ENCODE assay signal across 1 cellular context in genomic region chr6:106512048-106512957, GRCh38.
TF ChIP-seq lines count a peak whose summit lies in the region.

No MANE protein-coding gene starts in this region.

TF ChIP-seq in HepG2, 621 proteins besides CTCF, POLR2A, EP300 and RAD21 (continued from another document and continues in another):
- TF ChIP-seq DZIP1 (CRISPR knock-in tag; IDR thresholded peaks at IDR 0.05) = no peak; the same call in 1 of the 2 replicates
- TF ChIP-seq SAFB2 (CRISPR knock-in tag; IDR thresholded peaks at IDR 0.05; ENCODE audit: borderline replicate concordance, low read depth) = no peak
- no peak for TF ChIP-seq HMGXB3 (CRISPR knock-in tag; IDR thresholded peaks at IDR 0.05; ENCODE audit: borderline replicate concordance)
- no peak for TF ChIP-seq BRF2 (CRISPR knock-in tag; IDR thresholded peaks at IDR 0.05)
- no peak for TF ChIP-seq ZNF790 (CRISPR knock-in tag; IDR thresholded peaks at IDR 0.05; ENCODE audit: borderline replicate concordance)
- TF ChIP-seq POLR2G (IDR thresholded peaks at IDR 0.05; ENCODE audit: low read depth, low read length) = peak; percentile 62
- no peak for TF ChIP-seq ZNF674 (CRISPR knock-in tag; IDR thresholded peaks at IDR 0.05; ENCODE audit: low read depth)
- TF ChIP-seq FOXK2 (IDR thresholded peaks at IDR 0.05) = no peak
- TF ChIP-seq ZNF20 (CRISPR knock-in tag; IDR thresholded peaks at IDR 0.05) = peak; percentile 77; the same call in 1 of the 2 replicates
- no peak for TF ChIP-seq RNF2 (conservative IDR thresholded peaks at IDR 0.05; ENCODE audit: low read depth)
- no peak for TF ChIP-seq SMAD3 (CRISPR knock-in tag; IDR thresholded peaks at IDR 0.05)
- no peak for TF ChIP-seq GRHL1 (CRISPR knock-in tag; conservative IDR thresholded peaks at IDR 0.05)
- TF ChIP-seq ZNF691 (CRISPR knock-in tag; IDR thresholded peaks at IDR 0.05; ENCODE audit: borderline replicate concordance, low read depth) = no peak
- no peak for TF ChIP-seq ZNF567 (CRISPR knock-in tag; IDR thresholded peaks at IDR 0.05; ENCODE audit: borderline replicate concordance)
- TF ChIP-seq DNMT3B (CRISPR knock-in tag; conservative IDR thresholded peaks at IDR 0.05) = 0 out of 2 replicates have a peak, but pooled peaks have one; percentile 26
- no peak; the same call in 1 of the 2 replicates for TF ChIP-seq ZBTB25 (CRISPR knock-in tag; IDR thresholded peaks at IDR 0.05)
- no peak for TF ChIP-seq ATRX (CRISPR knock-in tag; IDR thresholded peaks at IDR 0.05; ENCODE audit: borderline replicate concordance)
- peak; percentile 70 for TF ChIP-seq ZNF574 (CRISPR knock-in tag; IDR thresholded peaks at IDR 0.05)
- TF ChIP-seq ZNF616 (CRISPR knock-in tag; IDR thresholded peaks at IDR 0.05; ENCODE audit: low read depth) = no peak
- TF ChIP-seq ZFP90 (CRISPR knock-in tag; IDR thresholded peaks at IDR 0.05; ENCODE audit: borderline replicate concordance) = peak; percentile 84
- TF ChIP-seq KDM5B (CRISPR knock-in tag; IDR thresholded peaks at IDR 0.05; ENCODE audit: borderline replicate concordance) = peak; percentile 93
- TF ChIP-seq MATR3 (CRISPR knock-in tag; IDR thresholded peaks at IDR 0.05) = no peak
- TF ChIP-seq RXRB (CRISPR knock-in tag; IDR thresholded peaks at IDR 0.05; ENCODE audit: borderline replicate concordance) = no peak; the same call in 1 of the 2 replicates
- TF ChIP-seq ZNF280B (CRISPR knock-in tag; IDR thresholded peaks at IDR 0.05; ENCODE audit: borderline replicate concordance) = no peak; the same call in 1 of the 2 replicates
- TF ChIP-seq TFE3 (CRISPR knock-in tag; IDR thresholded peaks at IDR 0.05) = no peak
- TF ChIP-seq ZNF777 (CRISPR knock-in tag; IDR thresholded peaks at IDR 0.05) = peak; percentile 100
- no peak for TF ChIP-seq KLF13 (CRISPR knock-in tag; IDR thresholded peaks at IDR 0.05)
- no peak for TF ChIP-seq SRSF1 (optimal IDR thresholded peaks at IDR 0.05; ENCODE audit: low read depth, low read length)
- no peak for TF ChIP-seq SUZ12 (IDR thresholded peaks at IDR 0.05; ENCODE audit: low read depth, low read length)
- TF ChIP-seq KLF6 (CRISPR knock-in tag; IDR thresholded peaks at IDR 0.05) = no peak
- no peak for TF ChIP-seq MBNL3 (CRISPR knock-in tag; conservative IDR thresholded peaks at IDR 0.05)
- no peak for TF ChIP-seq NCOA5 (CRISPR knock-in tag; IDR thresholded peaks at IDR 0.05)
- no peak for TF ChIP-seq MIXL1 (CRISPR knock-in tag; IDR thresholded peaks at IDR 0.05)
- TF ChIP-seq ZFP62 (CRISPR knock-in tag; IDR thresholded peaks at IDR 0.05) = no peak
- TF ChIP-seq PRDM4 (CRISPR knock-in tag; IDR thresholded peaks at IDR 0.05; ENCODE audit: borderline replicate concordance) = no peak
- no peak for TF ChIP-seq RELA (CRISPR knock-in tag; IDR thresholded peaks at IDR 0.05)
- TF ChIP-seq ZMAT3 (CRISPR knock-in tag; conservative IDR thresholded peaks at IDR 0.05) = 0 out of 2 replicates have a peak, but pooled peaks have one; percentile 55
- peak; percentile 55; the same call in 1 of the 2 replicates for TF ChIP-seq HOXA3 (CRISPR knock-in tag; IDR thresholded peaks at IDR 0.05)
- TF ChIP-seq FOXC1 (CRISPR knock-in tag; IDR thresholded peaks at IDR 0.05; ENCODE audit: borderline replicate concordance) = peak; percentile 39; the same call in 1 of the 2 replicates
- TF ChIP-seq ZNF430 (CRISPR knock-in tag; IDR thresholded peaks at IDR 0.05) = peak; percentile 94; the same call in 1 of the 2 replicates
- TF ChIP-seq ZNF251 (CRISPR knock-in tag; IDR thresholded peaks at IDR 0.05) = no peak
- no peak for TF ChIP-seq ZBTB21 (CRISPR knock-in tag; IDR thresholded peaks at IDR 0.05)
